25 cellular contexts compared by ENCODE assay signal in the genomic region with DNA sequence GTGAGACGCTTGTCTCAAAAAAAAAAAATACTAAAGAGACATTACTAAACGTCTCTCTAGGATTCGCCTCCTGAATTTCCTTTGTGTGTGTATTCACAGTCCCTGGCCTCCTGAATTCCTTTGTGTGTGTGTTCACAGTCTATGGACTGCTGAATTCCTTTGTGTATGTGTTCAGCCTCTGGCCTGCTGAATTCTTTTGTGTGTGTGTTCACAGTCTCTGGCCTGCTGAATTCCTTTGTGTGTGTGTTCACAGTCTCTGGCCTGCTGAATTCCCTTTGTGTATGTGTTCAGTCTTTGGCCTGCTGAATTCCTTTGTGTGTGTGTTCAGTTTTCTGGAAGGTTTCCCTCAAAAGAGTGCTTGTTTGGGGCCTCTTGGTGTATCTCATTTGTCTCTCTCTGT. TPM values are rescaled to one million over a fixed set of nuclear protein-coding genes. Genes with fewer than 3 reads are reported as not detected.
DNase-seq lines count a peak whose midpoint lies in the region; ATAC-seq and TF ChIP-seq lines count a peak whose summit lies in the region.
"Had no signal": no experiment of that assay in that cellular context is flagged by ENCODE, and none has a peak within 500 bp of the region (broad histone marks: within the 10 kb centered on the region; RNA-seq: fewer than 3 reads in every experiment).

No MANE protein-coding gene starts in this region.

- no peaks in the 10 kb centered on the region for H3K9me3 Mint-ChIP-seq in activated T-cell treated with anti-CD3 and anti-CD28 coated beads, Interleukin-2, amount 50 U/mL, for 72 hours
- no peaks in the 10 kb centered on the region for H3K9me3 Mint-ChIP-seq in activated T-cell treated with anti-CD3 and anti-CD28 coated beads, Interleukin-2, amount 50 U/mL, for 4 hours
- H3K9me3 Mint-ChIP-seq: activated CD4-positive, alpha-beta memory T cell treated with anti-CD3 and anti-CD28 coated beads, Interleukin-2, amount 10 ng/mL, durations not matched to agents 7 days and 5 days; activated naive CD8-positive, alpha-beta T cell treated with anti-CD3 and anti-CD28 coated beads, Interleukin-2, amount 10 ng/mL, durations not matched to agents 7 days and 5 days; brain; CD8-positive, alpha-beta T cell had no signal

- H3K4me3 Mint-ChIP-seq in activated T-cell treated with anti-CD3 and anti-CD28 coated beads, Interleukin-2, amount 50 U/mL, for 72 hours = no peak overlapping the region
- H3K4me3 Mint-ChIP-seq in activated T-cell treated with anti-CD3 and anti-CD28 coated beads, Interleukin-2, amount 50 U/mL, for 4 hours = no peak overlapping the region
- H3K4me3 Mint-ChIP-seq: activated CD4-positive, alpha-beta memory T cell treated with anti-CD3 and anti-CD28 coated beads, Interleukin-2, amount 10 ng/mL, durations not matched to agents 7 days and 5 days; activated naive CD8-positive, alpha-beta T cell treated with anti-CD3 and anti-CD28 coated beads, Interleukin-2, amount 10 ng/mL, durations not matched to agents 7 days and 5 days; brain; CD8-positive, alpha-beta T cell had no signal

- peak overlapping the region; percentile 69 for H3K27ac ChIP-seq in mesodermal cell (ENCODE audit: low read depth, low read length, severe bottlenecking)
- H3K27ac ChIP-seq: epithelial cell of prostate, heart left ventricle, prostate gland, RWPE1, sigmoid colon, thoracic aorta had no signal

- H3K4me1 Mint-ChIP-seq in activated T-cell treated with anti-CD3 and anti-CD28 coated beads, Interleukin-2, amount 50 U/mL, for 72 hours (ENCODE audit: low read depth) = peaks cover 4% of the 10 kb centered on the region
- peaks cover 6% of the 10 kb centered on the region for H3K4me1 Mint-ChIP-seq in activated T-cell treated with anti-CD3 and anti-CD28 coated beads, Interleukin-2, amount 50 U/mL, for 4 hours (ENCODE audit: low read depth)
- H3K4me1 Mint-ChIP-seq: activated CD4-positive, alpha-beta memory T cell treated with anti-CD3 and anti-CD28 coated beads, Interleukin-2, amount 10 ng/mL, durations not matched to agents 7 days and 5 days; brain had no signal

- 100% methylated on average over 3 of the region's 3 CpGs; no CpG with 5 or more reads in 1 of the 2 experiments for WGBS in mesodermal cell (ENCODE audit: insufficient coverage in 2 of 2), 2 experiments

- no peaks in the 10 kb centered on the region for H3K27me3 Mint-ChIP-seq in activated T-cell treated with anti-CD3 and anti-CD28 coated beads, Interleukin-2, amount 50 U/mL, for 72 hours (ENCODE audit: low read depth)
- H3K27me3 Mint-ChIP-seq in activated T-cell treated with anti-CD3 and anti-CD28 coated beads, Interleukin-2, amount 50 U/mL, for 4 hours (ENCODE audit: low read depth) = no peaks in the 10 kb centered on the region
- H3K27me3 Mint-ChIP-seq: activated CD4-positive, alpha-beta memory T cell treated with anti-CD3 and anti-CD28 coated beads, Interleukin-2, amount 10 ng/mL, durations not matched to agents 7 days and 5 days; activated naive CD8-positive, alpha-beta T cell treated with anti-CD3 and anti-CD28 coated beads, Interleukin-2, amount 10 ng/mL, durations not matched to agents 7 days and 5 days; brain had no signal

- peaks cover 11 to 41% of the 10 kb centered on the region in 2 donors for H3K36me3 Mint-ChIP-seq in activated T-cell treated with anti-CD3 and anti-CD28 coated beads, Interleukin-2, amount 50 U/mL, for 72 hours (ENCODE audit: insufficient read depth in 2 of 2)
- peaks cover 62% of the 10 kb centered on the region for H3K36me3 Mint-ChIP-seq in activated T-cell treated with anti-CD3 and anti-CD28 coated beads, Interleukin-2, amount 50 U/mL, for 4 hours (ENCODE audit: insufficient read depth)

- H3K4me3 ChIP-seq in choroid plexus epithelial cell (ENCODE audit: low read depth, low read length) (no peak overlapping the region), mesodermal cell (ENCODE audit: extremely low read depth, insufficient read depth, low read length, poor library complexity, severe bottlenecking) (no peak overlapping the region)
- H3K4me3 ChIP-seq: heart left ventricle, prostate gland, sigmoid colon, thoracic aorta had no signal

- TF ChIP-seq CTCF in choroid plexus epithelial cell (conservative IDR thresholded peaks at IDR 0.05; ENCODE audit: low read depth, low read length) = no peak

- no peak for DNase-seq in activated T-cell treated with anti-CD3 and anti-CD28 coated beads, Interleukin-2, amount 50 U/mL, for 72 hours
- DNase-seq in activated T-cell treated with anti-CD3 and anti-CD28 coated beads, Interleukin-2, amount 50 U/mL, for 4 hours = no peak
- DNase-seq in choroid plexus epithelial cell (ENCODE audit: low read depth) (peak; percentile 56), HCEC 1CT (no peak), GOT3 (lab: John Stamatoyannopoulos, UW) (no peak)
- DNase-seq: activated CD4-positive, alpha-beta memory T cell treated with anti-CD3 and anti-CD28 coated beads, Interleukin-2, amount 10 ng/mL, durations not matched to agents 7 days and 5 days; activated CD4-positive, CD25-positive, alpha-beta regulatory T cell treated with anti-CD3 and anti-CD28 coated beads, Interleukin-2, amount 50 U/mL, for 72 hours; activated effector memory CD4-positive, alpha-beta T cell treated with anti-CD3 and anti-CD28 coated beads, Interleukin-2, amount 50 U/mL, for 16 hours; activated naive CD8-positive, alpha-beta T cell treated with anti-CD3 and anti-CD28 coated beads, Interleukin-2, amount 10 ng/mL, durations not matched to agents 7 days and 5 days; CD8-positive, alpha-beta T cell; DMS 273 treated with DMSO at 0.1 percent for 48 hours; heart left ventricle; left cardiac atrium; NCI-H1694; sigmoid colon; stimulated activated naive CD8-positive, alpha-beta T cell treated with anti-CD3 and anti-CD28 coated beads, Interleukin-15, Interleukin-2, amounts not matched to agents 100 U/mL and 50 U/mL, for 24 hours; T-helper 1 cell had no signal

- no peaks in the 10 kb centered on the region for H3K9me3 ChIP-seq in mesodermal cell (ENCODE audit: control insufficient read depth, low read length)
- H3K9me3 ChIP-seq: heart left ventricle, prostate gland, sigmoid colon, thoracic aorta had no signal

- no peaks in the 10 kb centered on the region for H3K4me1 ChIP-seq in mesodermal cell (ENCODE audit: control insufficient read depth, insufficient read depth, low read length, poor library complexity, severe bottlenecking)
- H3K4me1 ChIP-seq: heart left ventricle, prostate gland, sigmoid colon had no signal

- no peak for ATAC-seq in activated T-cell treated with anti-CD3 and anti-CD28 coated beads, Interleukin-2, amount 50 U/mL, for 72 hours (replicated peaks in 1 of 2)
- no peak for ATAC-seq in activated T-cell treated with anti-CD3 and anti-CD28 coated beads, Interleukin-2, amount 50 U/mL, for 4 hours
- ATAC-seq in GM21576 (IDR thresholded peaks at IDR 0.05; ENCODE audit: unreplicated experiment) (no peak), GM18861 (IDR thresholded peaks at IDR 0.05; ENCODE audit: unreplicated experiment) (no peak)
- ATAC-seq: CD8-positive, alpha-beta T cell; heart left ventricle; left cardiac atrium; stimulated activated naive CD8-positive, alpha-beta T cell treated with anti-CD3 and anti-CD28 coated beads, Interleukin-15, Interleukin-2, amounts not matched to agents 100 U/mL and 50 U/mL, for 24 hours had no signal

- H3K36me3 ChIP-seq in mesodermal cell (ENCODE audit: control insufficient read depth, insufficient read depth, low read length) = peaks cover 82% of the 10 kb centered on the region

- peak overlapping the region; percentile 62 for H3K27ac Mint-ChIP-seq in activated T-cell treated with anti-CD3 and anti-CD28 coated beads, Interleukin-2, amount 50 U/mL, for 72 hours
- H3K27ac Mint-ChIP-seq: activated CD4-positive, alpha-beta memory T cell treated with anti-CD3 and anti-CD28 coated beads, Interleukin-2, amount 10 ng/mL, durations not matched to agents 7 days and 5 days; activated naive CD8-positive, alpha-beta T cell treated with anti-CD3 and anti-CD28 coated beads, Interleukin-2, amount 10 ng/mL, durations not matched to agents 7 days and 5 days; brain; CD8-positive, alpha-beta T cell had no signal

RNA-seq across cellular contexts. Expression of a gene that starts 8.2 kb away (rescaled TPM):
- total RNA-seq in activated T-cell treated with anti-CD3 and anti-CD28 coated beads, Interleukin-2, amount 50 U/mL, for 72 hours = 10 to 100 TPM; 14.3 to 14.5 TPM
- total RNA-seq in activated T-cell treated with anti-CD3 and anti-CD28 coated beads, Interleukin-2, amount 50 U/mL, for 4 hours = 10 to 100 TPM; 57.3 to 64.4 (median 58.6) TPM
- polyA plus RNA-seq in mesodermal cell (2013, experiment 1 of 2) = 19.4 TPM
- polyA plus RNA-seq in mesodermal cell (2013, experiment 2 of 2) = 20.9 TPM
